ENCODE assay signal across 7 cellular contexts in genomic region chr11:111097191-111097590, GRCh38.
DNase-seq lines count a peak whose midpoint lies in the region; ATAC-seq and TF ChIP-seq lines count a peak whose summit lies in the region.

No MANE protein-coding gene starts in this region.

- H3K27me3 Mint-ChIP-seq in WTC11 (ENCODE audit: low read depth), result no peaks in the 10 kb centered on the region; the same call in 1 of the 2 replicates

- no peaks in the 10 kb centered on the region for H3K36me3 Mint-ChIP-seq in WTC11

- ATAC-seq in HG03342 (IDR thresholded peaks at IDR 0.05; ENCODE audit: unreplicated experiment) (peak; percentile 84), WTC11 (peak; percentile 100), GM21717 (IDR thresholded peaks at IDR 0.05; ENCODE audit: unreplicated experiment) (no peak), GM21381 (IDR thresholded peaks at IDR 0.05; ENCODE audit: unreplicated experiment) (no peak)

- H3K4me1 Mint-ChIP-seq in WTC11, result peaks cover 6% of the 10 kb centered on the region

- H3K4me3 Mint-ChIP-seq in WTC11, result peak overlapping the region; percentile 47

- DNase-seq in WTC11 (ENCODE audit: low spot score) (peak; percentile 53), islet precursor cell (peak; percentile 82), thyroid gland (peak; percentile 38 to 61), medulla oblongata (ENCODE audit: extremely low spot score) (no peak)

- H3K36me3 ChIP-seq in thyroid gland, result no peaks in the 10 kb centered on the region

- POLR2A ChIA-PET in WTC11 (lab: Charles Lee), result no interaction called here

- no peak for TF ChIP-seq POLR2A in thyroid gland (IDR thresholded peaks at IDR 0.05)

- no peak overlapping the region for H3K27ac Mint-ChIP-seq in WTC11

- no peaks in the 10 kb centered on the region for H3K9me3 ChIP-seq in thyroid gland

- no peak overlapping the region for H3K27ac ChIP-seq in thyroid gland

- peaks cover 9% of the 10 kb centered on the region; the same call in 1 of the 2 replicates for H3K9me3 Mint-ChIP-seq in WTC11

- CTCF ChIA-PET in WTC11 (lab: Charles Lee), result no interaction called here

- peak overlapping the region in 1 of 3 donors; percentile 8 for H3K4me3 ChIP-seq in thyroid gland (replicated peaks in 1 of 3)

- no peaks in the 10 kb centered on the region for H3K4me1 ChIP-seq in thyroid gland

- no peaks in the 10 kb centered on the region for H3K27me3 ChIP-seq in thyroid gland

- intact Hi-C loops in thyroid gland (cut with DNase I), result no loop called here

- TF ChIP-seq CTCF in WTC11 (IDR thresholded peaks at IDR 0.05) (no peak), thyroid gland (IDR thresholded peaks at IDR 0.05) (no peak)

- 49 to 72% methylated on average over 11 of the region's 11 CpGs for WGBS in thyroid gland, 2 donors

TF ChIP-seq in WTC11, 78 proteins besides CTCF, POLR2A, EP300 and RAD21:
- no peak for TF ChIP-seq RELA (CRISPR knock-in tag; IDR thresholded peaks at IDR 0.05; ENCODE audit: borderline replicate concordance)

Comparison
In these comparisons a context has a peak if more than half of its experiments do, and no peak if none do; other contexts are left out.
1. ATAC-seq: peak in HG03342 (single experiment) and WTC11 (single experiment); none in GM21717 (single experiment) and GM21381 (single experiment).